Comparison of ENCODE assay signal across 10 cellular contexts in genomic region chr4:3009422-3009821, GRCh38. TPM values are rescaled to one million over a fixed set of nuclear protein-coding genes. Genes with fewer than 3 reads are reported as not detected.
A peak's percentile ranks its signal among the peaks of the same experiment; 100 is the strongest.
DNase-seq lines count a peak whose midpoint lies in the region; ATAC-seq, FAIRE-seq and TF ChIP-seq lines count a peak whose summit lies in the region.
"Had no signal": no experiment of that assay in that cellular context is flagged by ENCODE, and none has a peak within 500 bp of the region (broad histone marks: within the 10 kb centered on the region; RNA-seq: fewer than 3 reads in every experiment).

No MANE protein-coding gene starts in this region.

- no peaks in the 10 kb centered on the region for H4K20me1 ChIP-seq in astrocyte (ENCODE audit: insufficient read depth, low read length)

- no peak overlapping the region for H3K27ac ChIP-seq in astrocyte (ENCODE audit: low read depth, low read length)
- H3K27ac ChIP-seq in right lobe of liver, result no peak overlapping the region

- no peaks in the 10 kb centered on the region for H3K9me3 ChIP-seq in astrocyte (ENCODE audit: insufficient read depth, low read depth, low read length)
- H3K9me3 ChIP-seq in right lobe of liver, result no peaks in the 10 kb centered on the region

- peak; percentile 41 to 62 (median 52) for ATAC-seq in right lobe of liver
- no peak for ATAC-seq in HG02981 (IDR thresholded peaks at IDR 0.05; ENCODE audit: unreplicated experiment)
- ATAC-seq in HG03354 (IDR thresholded peaks at IDR 0.05; ENCODE audit: poor library complexity, severe bottlenecking, unreplicated experiment), result no peak
- ATAC-seq in HG02840 (IDR thresholded peaks at IDR 0.05; ENCODE audit: low FRiP score, unreplicated experiment), result no peak

- H3K27me3 ChIP-seq in astrocyte (ENCODE audit: insufficient read depth, low read length) (no peaks in the 10 kb centered on the region), right lobe of liver (no peaks in the 10 kb centered on the region)

- H3K4me1 ChIP-seq in astrocyte (ENCODE audit: insufficient read depth, low read length) (peaks cover 6% of the 10 kb centered on the region), right lobe of liver (peaks cover 0 to 11% (median 0%) of the 10 kb centered on the region in 4 donors)

- no peak overlapping the region for H2AFZ ChIP-seq in astrocyte (ENCODE audit: low read depth, low read length)

- no peak overlapping the region for H3K27ac Mint-ChIP-seq in astrocyte (ENCODE audit: unreplicated experiment)
- H3K27ac Mint-ChIP-seq: activated naive CD4-positive, alpha-beta T cell treated with anti-CD3 and anti-CD28 coated beads, Interleukin-2, amount 50 U/mL, for 24 hours had no signal

- peaks cover 13% of the 10 kb centered on the region for H3K27me3 Mint-ChIP-seq in astrocyte (ENCODE audit: low read depth, unreplicated experiment)
- H3K27me3 Mint-ChIP-seq: activated naive CD4-positive, alpha-beta T cell treated with anti-CD3 and anti-CD28 coated beads, Interleukin-2, amount 50 U/mL, for 24 hours had no signal

- TF ChIP-seq CTCF in astrocyte (IDR thresholded peaks at IDR 0.05; ENCODE audit: insufficient read depth, low read depth, low read length) (peak; percentile 7), right lobe of liver (IDR thresholded peaks at IDR 0.05) (peak in 3 of 4 donors; percentile 24 to 36 (median 26))

- TF ChIP-seq POLR2A in right lobe of liver (IDR thresholded peaks at IDR 0.05), result no peak

- DNase-seq in ELR (ENCODE audit: low read depth) (peak; percentile 31), HT-29 (ENCODE audit: low spot score) (peak; percentile 21), astrocyte (ENCODE audit: low read depth) (peak; percentile 4), right lobe of liver (peak in 1 of 3 donors; percentile 27), NCI-H82 treated with DMSO at 0.1 percent for 48 hours (lab: John Stamatoyannopoulos, UW; ENCODE audit: unreplicated experiment) (no peak)
- DNase-seq: NCI-H1105 treated with DMSO at 0.1 percent for 48 hours had no signal

- peaks cover 7% of the 10 kb centered on the region for H3K4me1 Mint-ChIP-seq in astrocyte (ENCODE audit: low read depth, unreplicated experiment)
- H3K4me1 Mint-ChIP-seq: activated naive CD4-positive, alpha-beta T cell treated with anti-CD3 and anti-CD28 coated beads, Interleukin-2, amount 50 U/mL, for 24 hours had no signal

- no peaks in the 10 kb centered on the region for H3K79me2 ChIP-seq in astrocyte (ENCODE audit: insufficient read depth, low read length)

- no peak overlapping the region for H3K4me3 ChIP-seq in astrocyte (ENCODE audit: insufficient read depth, low read depth, low read length)
- H3K4me3 ChIP-seq in right lobe of liver, result no peak overlapping the region

- FAIRE-seq in astrocyte (lab: Jason Lieb, UNC), result no peak

- H3K36me3 ChIP-seq in astrocyte (ENCODE audit: insufficient read depth, low read length) (no peaks in the 10 kb centered on the region), right lobe of liver (no peaks in the 10 kb centered on the region)

- H3K9ac ChIP-seq in astrocyte (ENCODE audit: low read length), result no peak overlapping the region

- 43% methylated on average over 7 of the region's 7 CpGs for WGBS in right lobe of liver (ENCODE audit: insufficient coverage, low coverage, low lambda C conversion rate, missing lambda C conversion rate)

- no peak overlapping the region for H3K4me3 Mint-ChIP-seq in astrocyte (ENCODE audit: unreplicated experiment)
- H3K4me3 Mint-ChIP-seq: activated naive CD4-positive, alpha-beta T cell treated with anti-CD3 and anti-CD28 coated beads, Interleukin-2, amount 50 U/mL, for 24 hours had no signal

- H3K4me2 ChIP-seq in astrocyte (ENCODE audit: low read length), result no peak overlapping the region

- intact Hi-C loops in right lobe of liver (cut with DNase I), result no loop called here

- no peaks in the 10 kb centered on the region for H3K9me3 Mint-ChIP-seq in astrocyte (ENCODE audit: unreplicated experiment)
- H3K9me3 Mint-ChIP-seq: activated naive CD4-positive, alpha-beta T cell treated with anti-CD3 and anti-CD28 coated beads, Interleukin-2, amount 50 U/mL, for 24 hours had no signal

- peaks cover 3% of the 10 kb centered on the region for H3K36me3 Mint-ChIP-seq in astrocyte (ENCODE audit: low read depth, unreplicated experiment)
- H3K36me3 Mint-ChIP-seq: activated naive CD4-positive, alpha-beta T cell treated with anti-CD3 and anti-CD28 coated beads, Interleukin-2, amount 50 U/mL, for 24 hours had no signal

RNA-seq across cellular contexts. Expression of gene GRK4, which starts 46.1 kb away (rescaled TPM):
- 2.3 and 3.7 TPM in 2 replicates for total RNA-seq in HT-29 (2014; rRNA removed; shearing (Covaris generic))
- 6.7 and 8.5 TPM in 2 replicates for total RNA-seq in astrocyte
- 1 to 10 TPM; 1.0 to 4.3 (median 2.8) TPM for total RNA-seq in right lobe of liver

RNA-seq across cellular contexts. Expression of gene NOP14, which starts 46.2 kb away (rescaled TPM):
- 26.2 and 29.2 TPM in 2 replicates for total RNA-seq in HT-29 (2014; rRNA removed; shearing (Covaris generic))
- total RNA-seq in astrocyte (28.3 and 35.3 TPM in 2 replicates), right lobe of liver (10 to 100 TPM; 16.1 to 24.7 (median 19.5) TPM)

Comparison
In these comparisons a context has a peak if more than half of its experiments do, and no peak if none do; other contexts are left out.
1. ATAC-seq: peak in right lobe of liver (4 of 4); none in HG02981 (single experiment), HG03354 (single experiment) and HG02840 (single experiment).